ENCODE assay signal across 1 cellular context in genomic region chr1:32991386-32991785, GRCh38.
TF ChIP-seq lines count a peak whose summit lies in the region.

No MANE protein-coding gene starts in this region.

TF ChIP-seq in IMR-90, 13 proteins besides CTCF, POLR2A, EP300 and RAD21 (continued from another document):
- no peak for TF ChIP-seq ELK1 (IDR thresholded peaks at IDR 0.05; ENCODE audit: borderline replicate concordance, low read depth, low read length)
- TF ChIP-seq FOS (IDR thresholded peaks at IDR 0.05; ENCODE audit: low read depth, low read length) = no peak
- TF ChIP-seq CHD1 (IDR thresholded peaks at IDR 0.05; ENCODE audit: low read depth, low read length) = no peak
